ENCODE assay signal across 8 cellular contexts in the genomic region with DNA sequence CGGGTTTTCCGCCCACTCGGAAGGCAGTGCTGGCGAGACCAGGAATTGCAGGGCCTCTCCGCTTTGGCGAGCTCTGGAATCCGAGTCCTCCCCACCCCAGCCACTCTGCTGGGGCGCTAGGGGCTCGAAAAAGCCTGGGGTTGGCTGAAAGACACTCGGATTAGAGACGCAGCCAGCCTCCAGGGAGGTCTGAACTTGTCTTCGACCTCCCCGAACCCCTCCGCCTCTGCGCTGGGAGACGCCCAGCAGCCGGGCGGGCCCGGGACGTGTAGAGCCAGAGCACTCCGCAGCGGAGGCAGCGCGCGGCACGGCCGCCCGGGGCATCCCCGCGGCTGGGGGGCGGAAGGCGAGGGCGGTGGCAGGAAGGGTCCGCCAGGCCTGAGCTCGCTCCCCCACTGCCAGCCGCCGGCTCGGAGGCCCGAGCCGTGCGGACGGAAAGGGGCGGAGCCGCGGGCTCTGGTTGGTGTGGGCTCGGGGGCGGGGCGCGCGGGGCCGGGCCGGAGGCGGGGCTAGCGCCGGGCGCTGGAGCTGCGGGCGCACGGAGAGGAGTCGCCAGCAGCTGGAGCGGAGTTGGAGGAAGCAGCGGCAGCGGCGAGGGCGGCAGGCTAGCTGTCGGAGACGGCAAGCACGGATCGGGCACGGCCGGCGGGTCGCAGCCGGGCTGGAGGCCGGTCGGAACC. TPM values are rescaled to one million over a fixed set of nuclear protein-coding genes. Genes with fewer than 3 reads are reported as not detected.
DNase-seq lines count a peak whose midpoint lies in the region; ATAC-seq and TF ChIP-seq lines count a peak whose summit lies in the region.

A gene (plus strand): TSS at position 549 of the 680 bp plus-strand sequence. CDS start 10,920 bp downstream, outside the sequence.

- H3K27ac Mint-ChIP-seq in H9: 0 out of 7 replicates have a peak within 1 kb of the TSS, but pooled peaks of 1 of the 3 experiments have one; percentile 22
- peak within 1 kb of the TSS; percentile 94 for H3K27ac Mint-ChIP-seq in activated T-helper 2 cell treated with anti-CD3 and anti-CD28 coated beads, Interferon-gamma antibody, Interleukin-2, Interleukin-4, amounts not matched to agents 10 μg/mL and 5 μg/mL and 100 μg/mL, durations not matched to agents 14 hours and 24 hours and 36 hours
- H3K27ac Mint-ChIP-seq in natural killer cell treated with Interleukin-12 subunit alpha and Interleukin-12 subunit beta and Interleukin-15 and Interleukin-18, amount 100 ng/mL, for 72 hours: peak within 1 kb of the TSS; percentile 91 to 92

- intact Hi-C loops in activated T-helper 2 cell treated with anti-CD3 and anti-CD28 coated beads, Interferon-gamma antibody, Interleukin-2, Interleukin-4, amounts not matched to agents 10 μg/mL and 5 μg/mL and 100 μg/mL, durations not matched to agents 14 hours and 24 hours and 36 hours (cut with micrococcal nuclease): loop anchor here (1.0 to 10.0 kb wide), 8 partner anchors 35 to 1211 kb away; a partner anchor contains a TSS

- H3K4me1 ChIP-seq in H9 (ENCODE audit: insufficient read depth, low read length) (no peaks in the 10 kb centered on the region; the same call in none of the 2 replicates), Loucy (ENCODE audit: insufficient read depth, low read length, poor library complexity, severe bottlenecking) (peaks cover 41% of the 10 kb centered on the region), RWPE2 (ENCODE audit: insufficient read depth, poor library complexity, severe bottlenecking) (peaks cover 12% of the 10 kb centered on the region)

- no peak within 1 kb of the TSS for H3K4ac ChIP-seq in H9 (ENCODE audit: low read depth, low read length)

- peaks cover 15 to 21% (median 17%) of the 10 kb centered on the region in 3 experiments for H3K36me3 Mint-ChIP-seq in H9 (ENCODE audit: insufficient read depth in 1 of 3, low read depth in 3 of 3)
- peaks cover 39% of the 10 kb centered on the region for H3K36me3 Mint-ChIP-seq in activated T-helper 2 cell treated with anti-CD3 and anti-CD28 coated beads, Interferon-gamma antibody, Interleukin-2, Interleukin-4, amounts not matched to agents 10 μg/mL and 5 μg/mL and 100 μg/mL, durations not matched to agents 14 hours and 24 hours and 36 hours (ENCODE audit: low read depth)
- H3K36me3 Mint-ChIP-seq in natural killer cell treated with Interleukin-12 subunit alpha and Interleukin-12 subunit beta and Interleukin-15 and Interleukin-18, amount 100 ng/mL, for 72 hours: peaks cover 21% of the 10 kb centered on the region

- no CpG with 5 or more reads among the region's 76 CpGs for WGBS in H9 (ENCODE audit: extremely low coverage, insufficient read length, low lambda C conversion rate)

- H3K27me3 Mint-ChIP-seq in H9 (ENCODE audit: low read depth): peaks cover 82% of the 10 kb centered on the region
- peaks cover 6% of the 10 kb centered on the region for H3K27me3 Mint-ChIP-seq in activated T-helper 2 cell treated with anti-CD3 and anti-CD28 coated beads, Interferon-gamma antibody, Interleukin-2, Interleukin-4, amounts not matched to agents 10 μg/mL and 5 μg/mL and 100 μg/mL, durations not matched to agents 14 hours and 24 hours and 36 hours (ENCODE audit: low read depth)
- no peaks in the 10 kb centered on the region for H3K27me3 Mint-ChIP-seq in natural killer cell treated with Interleukin-12 subunit alpha and Interleukin-12 subunit beta and Interleukin-15 and Interleukin-18, amount 100 ng/mL, for 72 hours

- H2BK20ac ChIP-seq in H9 (ENCODE audit: low read depth, low read length, poor library complexity, severe bottlenecking): no peak within 1 kb of the TSS

- H3K9ac ChIP-seq in H9 (ENCODE audit: extremely low read depth, insufficient read length, low read length) (peak within 1 kb of the TSS; percentile 48), Loucy (ENCODE audit: low read depth, low read length, poor library complexity, severe bottlenecking) (peak within 1 kb of the TSS; percentile 91)

- no peak within 1 kb of the TSS for H2AK5ac ChIP-seq in H9 (ENCODE audit: insufficient read length, low read length)

- H3K4me3 Mint-ChIP-seq in H9: peak within 1 kb of the TSS; percentile 75 to 88
- peak within 1 kb of the TSS; percentile 91 for H3K4me3 Mint-ChIP-seq in activated T-helper 2 cell treated with anti-CD3 and anti-CD28 coated beads, Interferon-gamma antibody, Interleukin-2, Interleukin-4, amounts not matched to agents 10 μg/mL and 5 μg/mL and 100 μg/mL, durations not matched to agents 14 hours and 24 hours and 36 hours (ENCODE audit: low read depth)
- peak within 1 kb of the TSS; percentile 91 for H3K4me3 Mint-ChIP-seq in natural killer cell treated with Interleukin-12 subunit alpha and Interleukin-12 subunit beta and Interleukin-15 and Interleukin-18, amount 100 ng/mL, for 72 hours

- H3K18ac ChIP-seq in H9 (ENCODE audit: insufficient read length, low read depth, low read length): peak within 1 kb of the TSS; percentile 74

- H3K4me2 ChIP-seq in H9 (ENCODE audit: insufficient read depth, insufficient read length, low read length) (peak within 1 kb of the TSS; percentile 86), Loucy (ENCODE audit: low read depth, low read length, poor library complexity, severe bottlenecking) (peak within 1 kb of the TSS; percentile 98)

- H3K79me1 ChIP-seq in H9 (ENCODE audit: insufficient read depth, low read depth, low read length, poor library complexity, severe bottlenecking): no peaks in the 10 kb centered on the region

- no peak within 1 kb of the TSS for H4K91ac ChIP-seq in H9 (ENCODE audit: insufficient read length, low read depth, low read length)

- peak within 1 kb of the TSS; percentile 70 for H3K14ac ChIP-seq in H9 (ENCODE audit: insufficient read depth, low read length)

- DNase-seq in G401 (ENCODE audit: low spot score): peak; percentile 93
- peak; percentile 94 for DNase-seq in H9
- DNase-seq in RWPE2 (ENCODE audit: low spot score): peak; percentile 97
- DNase-seq in activated T-helper 2 cell treated with anti-CD3 and anti-CD28 coated beads, Interferon-gamma antibody, Interleukin-2, Interleukin-4, amounts not matched to agents 10 μg/mL and 5 μg/mL and 100 μg/mL, durations not matched to agents 14 hours and 24 hours and 36 hours (ENCODE audit: low spot score): peak; percentile 89
- peak; percentile 85 for DNase-seq in fibroblast of peridontal ligament (ENCODE audit: extremely low read depth)
- DNase-seq in natural killer cell treated with Interleukin-12 subunit alpha and Interleukin-12 subunit beta and Interleukin-15 and Interleukin-18, amount 100 ng/mL, for 72 hours (ENCODE audit: low spot score): peak; percentile 98
- peak; percentile 92 for DNase-seq in stimulated activated naive CD4-positive, alpha-beta T cell treated with Interleukin-2 at 50 U/mL for 16 hours (lab: John Stamatoyannopoulos, UW)

- H3K23me2 ChIP-seq in H9 (ENCODE audit: insufficient read length, low read depth, low read length, poor library complexity, severe bottlenecking): peaks cover 11% of the 10 kb centered on the region

- H2BK5ac ChIP-seq in H9 (ENCODE audit: insufficient read length, low read length): no peak within 1 kb of the TSS

- H2AFZ ChIP-seq in H9 (ENCODE audit: low read length) (no peak within 1 kb of the TSS), Loucy (ENCODE audit: low read length) (peak within 1 kb of the TSS; percentile 66)

- H3F3A ChIP-seq in Loucy (ENCODE audit: low read depth): 0 out of 2 replicates have a peak, but pooled peaks cover 5% of the 10 kb centered on the region

- H2BK15ac ChIP-seq in H9 (ENCODE audit: low read depth, low read length): 0 out of 2 replicates have a peak within 1 kb of the TSS, but pooled peaks have one; percentile 93

- no peak within 1 kb of the TSS for H3T11ph ChIP-seq in H9 (ENCODE audit: low read length)

- H3K4me3 ChIP-seq in Loucy (ENCODE audit: low read length, poor library complexity, severe bottlenecking) (peak within 1 kb of the TSS; percentile 81), RWPE2 (ENCODE audit: severe bottlenecking) (peak within 1 kb of the TSS; percentile 61)

- H3K9me3 Mint-ChIP-seq in H9: peaks cover 20% of the 10 kb centered on the region in 2 experiments
- H3K9me3 Mint-ChIP-seq in activated T-helper 2 cell treated with anti-CD3 and anti-CD28 coated beads, Interferon-gamma antibody, Interleukin-2, Interleukin-4, amounts not matched to agents 10 μg/mL and 5 μg/mL and 100 μg/mL, durations not matched to agents 14 hours and 24 hours and 36 hours: peaks cover 20% of the 10 kb centered on the region
- H3K9me3 Mint-ChIP-seq in natural killer cell treated with Interleukin-12 subunit alpha and Interleukin-12 subunit beta and Interleukin-15 and Interleukin-18, amount 100 ng/mL, for 72 hours: peaks cover 8% of the 10 kb centered on the region

- H4K5ac ChIP-seq in H9 (ENCODE audit: insufficient read length, low read depth, low read length): no peak within 1 kb of the TSS

- no peak within 1 kb of the TSS for H3K56ac ChIP-seq in H9 (ENCODE audit: insufficient read length, low read depth, low read length)

- H3K79me2 ChIP-seq in H9 (ENCODE audit: insufficient read depth, low read length): peaks cover 1% of the 10 kb centered on the region; the same call in 1 of the 2 replicates
- peaks cover 52% of the 10 kb centered on the region for H3K79me2 ChIP-seq in Loucy (ENCODE audit: insufficient read depth, low read length)

- in situ Hi-C loops in G401 (cut with HindIII; ENCODE audit: low sequenced_read_pairs): no loop called here

- no peak within 1 kb of the TSS for H4K8ac ChIP-seq in H9 (replicated peaks; ENCODE audit: insufficient read length, low read depth, low read length)

- H3K27ac ChIP-seq in H9 (ENCODE audit: insufficient read length, low read depth, low read length): no peak within 1 kb of the TSS
- peak within 1 kb of the TSS; percentile 82 for H3K27ac ChIP-seq in RWPE2 (ENCODE audit: poor library complexity, severe bottlenecking)

- H3K23ac ChIP-seq in H9 (ENCODE audit: insufficient read length, low read depth, low read length): no peak within 1 kb of the TSS

- peaks cover 21 to 25% of the 10 kb centered on the region in 2 experiments for H3K4me1 Mint-ChIP-seq in H9
- H3K4me1 Mint-ChIP-seq in activated T-helper 2 cell treated with anti-CD3 and anti-CD28 coated beads, Interferon-gamma antibody, Interleukin-2, Interleukin-4, amounts not matched to agents 10 μg/mL and 5 μg/mL and 100 μg/mL, durations not matched to agents 14 hours and 24 hours and 36 hours (ENCODE audit: low read depth): peaks cover 34% of the 10 kb centered on the region
- peaks cover 49 to 50% of the 10 kb centered on the region in 2 donors for H3K4me1 Mint-ChIP-seq in natural killer cell treated with Interleukin-12 subunit alpha and Interleukin-12 subunit beta and Interleukin-15 and Interleukin-18, amount 100 ng/mL, for 72 hours (ENCODE audit: low read depth in 2 of 2)

- H4K20me1 ChIP-seq in H9 (ENCODE audit: control insufficient read depth, insufficient read depth, insufficient read length): no peaks in the 10 kb centered on the region
- peaks cover 43% of the 10 kb centered on the region for H4K20me1 ChIP-seq in Loucy (ENCODE audit: insufficient read depth, low read length, poor library complexity, severe bottlenecking)

- peaks cover 7% of the 10 kb centered on the region for H3K9me3 ChIP-seq in H9 (ENCODE audit: control insufficient read depth, low read depth, low read length)
- peaks cover 7% of the 10 kb centered on the region for H3K9me3 ChIP-seq in Loucy (ENCODE audit: insufficient read depth, low read depth, low read length)
- H3K9me3 ChIP-seq in RWPE2 (ENCODE audit: severe bottlenecking): no peaks in the 10 kb centered on the region

- ATAC-seq in RWPE2 (ENCODE audit: low read depth): peak; percentile 82
- ATAC-seq in natural killer cell treated with Interleukin-12 subunit alpha and Interleukin-12 subunit beta and Interleukin-15 and Interleukin-18, amount 100 ng/mL, for 72 hours: peak; percentile 95 to 96

- no peak within 1 kb of the TSS for H2BK12ac ChIP-seq in H9 (ENCODE audit: insufficient read length, low read depth, low read length)

- no peaks in the 10 kb centered on the region; the same call in 1 of the 2 replicates for H3K36me3 ChIP-seq in Loucy (ENCODE audit: insufficient read depth, low read length)
- peaks cover 17% of the 10 kb centered on the region for H3K36me3 ChIP-seq in RWPE2 (ENCODE audit: low read depth)

- H3K27me3 ChIP-seq in H9 (ENCODE audit: insufficient read depth, low read length) (peaks cover 26% of the 10 kb centered on the region), Loucy (ENCODE audit: insufficient read depth, low read length, poor library complexity, severe bottlenecking) (no peaks in the 10 kb centered on the region), RWPE2 (ENCODE audit: insufficient read depth, poor library complexity, severe bottlenecking) (no peaks in the 10 kb centered on the region)

- no peaks in the 10 kb centered on the region for H3K9me2 ChIP-seq in Loucy (replicated peaks; ENCODE audit: low read depth, low read length)

- no peak within 1 kb of the TSS for H2BK120ac ChIP-seq in H9 (ENCODE audit: low read depth, low read length, poor library complexity, severe bottlenecking)

- TF ChIP-seq CTCF in H9 (conservative IDR thresholded peaks at IDR 0.05) (no peak), Loucy (conservative IDR thresholded peaks at IDR 0.05; ENCODE audit: low read length) (peak; percentile 27), RWPE2 (IDR thresholded peaks at IDR 0.05; ENCODE audit: poor library complexity, severe bottlenecking) (peak; percentile 47)

RNA-seq across cellular contexts. Expression of the gene that starts here (rescaled TPM):
- 13.2 and 18.9 TPM in 2 replicates for total RNA-seq in G401 (2014; rRNA removed; shearing (Covaris generic))
- 10.6 and 11.3 TPM in 2 replicates for total RNA-seq in H9 (2021)
- total RNA-seq in activated T-helper 2 cell treated with anti-CD3 and anti-CD28 coated beads, Interferon-gamma antibody, Interleukin-2, Interleukin-4, amounts not matched to agents 10 μg/mL and 5 μg/mL and 100 μg/mL, durations not matched to agents 14 hours and 24 hours and 36 hours: 58.8 and 60.0 TPM in 2 replicates
- 100 to 1,000 TPM; 141 to 195 TPM for total RNA-seq in natural killer cell treated with Interleukin-12 subunit alpha and Interleukin-12 subunit beta and Interleukin-15 and Interleukin-18, amount 100 ng/mL, for 72 hours
